ENCODE assay signal across 1 cellular context in the genomic region with DNA sequence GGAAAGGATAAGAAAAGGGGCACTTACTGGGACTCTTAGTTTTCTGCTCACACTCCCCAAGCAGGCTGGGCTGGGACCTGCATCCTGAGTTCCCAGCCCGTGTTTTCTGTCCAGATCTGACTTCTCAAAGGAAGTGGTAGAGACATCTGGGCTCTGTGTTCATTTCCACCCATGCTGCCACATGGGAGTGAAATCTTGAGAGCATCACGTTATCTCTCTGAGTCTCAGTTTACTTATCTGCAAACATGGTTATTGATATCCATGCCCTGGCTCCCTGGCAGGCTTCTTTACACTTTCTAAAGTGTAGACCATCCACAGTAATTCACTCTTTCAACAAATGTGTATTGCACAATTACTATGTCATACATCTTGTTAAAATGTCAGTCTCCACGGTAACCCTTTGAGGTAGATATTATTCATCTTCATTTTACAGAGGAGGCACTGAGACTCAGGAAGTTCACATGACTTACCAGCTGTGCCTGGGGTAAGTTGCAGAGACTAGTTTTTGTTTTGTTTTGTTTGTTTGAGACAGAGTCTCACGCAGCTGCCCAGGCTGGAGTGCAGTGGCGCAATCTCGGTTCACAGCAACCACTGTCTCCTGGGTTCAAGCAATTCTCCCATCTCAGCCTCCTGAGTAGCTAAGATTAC.
TF ChIP-seq lines count a peak whose summit lies in the region.

No MANE protein-coding gene starts in this region.

TF ChIP-seq in HEK293, 187 proteins besides CTCF, POLR2A, EP300 and RAD21 (continued from another document and continues in another):
- TF ChIP-seq ZNF518A (tag by site-specific recombination; conservative IDR thresholded peaks at IDR 0.05; ENCODE audit: low read depth) (0 out of 2 replicates have a peak, but pooled peaks have one; percentile 21), ZNF157 (tag by site-specific recombination; IDR thresholded peaks at IDR 0.05) (no peak), ZNF707 (tag by site-specific recombination; IDR thresholded peaks at IDR 0.05) (no peak), ZNF549 (tag by site-specific recombination; IDR thresholded peaks at IDR 0.05) (no peak), ZNF362 (tag by site-specific recombination; IDR thresholded peaks at IDR 0.05) (no peak), KLF9 (tag by site-specific recombination; IDR thresholded peaks at IDR 0.05; ENCODE audit: low read depth) (no peak), ZNF596 (tag by site-specific recombination; IDR thresholded peaks at IDR 0.05) (no peak), ZNF132 (tag by site-specific recombination; IDR thresholded peaks at IDR 0.05; ENCODE audit: borderline replicate concordance) (no peak), REST (tag by site-specific recombination; IDR thresholded peaks at IDR 0.05) (no peak), EGR2 (tag by site-specific recombination; IDR thresholded peaks at IDR 0.05; ENCODE audit: low read depth) (no peak), ZNF626 (tag by site-specific recombination; IDR thresholded peaks at IDR 0.05) (no peak), IKZF3 (tag by site-specific recombination; IDR thresholded peaks at IDR 0.05) (peak; percentile 48; the same call in 1 of the 2 replicates), ZBTB20 (tag by site-specific recombination; IDR thresholded peaks at IDR 0.05) (peak; percentile 82), ZNF558 (tag by site-specific recombination; IDR thresholded peaks at IDR 0.05) (0 out of 2 replicates have a peak, but pooled peaks have one; percentile 11), GLI4 (tag by site-specific recombination; IDR thresholded peaks at IDR 0.05) (no peak), ZNF335 (tag by site-specific recombination; conservative IDR thresholded peaks at IDR 0.05) (no peak), ZNF211 (tag by site-specific recombination; IDR thresholded peaks at IDR 0.05; ENCODE audit: low read depth) (no peak), ZNF560 (tag by site-specific recombination; IDR thresholded peaks at IDR 0.05; ENCODE audit: borderline replicate concordance) (no peak), ZNF37A (tag by site-specific recombination; IDR thresholded peaks at IDR 0.05) (no peak), ZBTB1 (tag by site-specific recombination; IDR thresholded peaks at IDR 0.05) (no peak), ZNF112 (tag by site-specific recombination; IDR thresholded peaks at IDR 0.05) (no peak), ZNF239 (tag by site-specific recombination; IDR thresholded peaks at IDR 0.05) (no peak), ZNF174 (tag by site-specific recombination; IDR thresholded peaks at IDR 0.05) (no peak), ZSCAN18 (tag by site-specific recombination; IDR thresholded peaks at IDR 0.05) (no peak), ZNF10 (tag by site-specific recombination; IDR thresholded peaks at IDR 0.05) (no peak), ZFP69B (tag by site-specific recombination; IDR thresholded peaks at IDR 0.05) (no peak), ZSCAN30 (tag by site-specific recombination; IDR thresholded peaks at IDR 0.05) (no peak), PRDM10 (tag by site-specific recombination; IDR thresholded peaks at IDR 0.05) (peak; percentile 66), ZNF280D (tag by site-specific recombination; IDR thresholded peaks at IDR 0.05) (no peak), ZNF404 (tag by site-specific recombination; IDR thresholded peaks at IDR 0.05) (no peak), SALL2 (tag by site-specific recombination; IDR thresholded peaks at IDR 0.05; ENCODE audit: borderline replicate concordance) (no peak), ZNF391 (tag by site-specific recombination; IDR thresholded peaks at IDR 0.05; ENCODE audit: borderline replicate concordance, low read depth) (no peak)
- TF ChIP-seq, protein P1, sequence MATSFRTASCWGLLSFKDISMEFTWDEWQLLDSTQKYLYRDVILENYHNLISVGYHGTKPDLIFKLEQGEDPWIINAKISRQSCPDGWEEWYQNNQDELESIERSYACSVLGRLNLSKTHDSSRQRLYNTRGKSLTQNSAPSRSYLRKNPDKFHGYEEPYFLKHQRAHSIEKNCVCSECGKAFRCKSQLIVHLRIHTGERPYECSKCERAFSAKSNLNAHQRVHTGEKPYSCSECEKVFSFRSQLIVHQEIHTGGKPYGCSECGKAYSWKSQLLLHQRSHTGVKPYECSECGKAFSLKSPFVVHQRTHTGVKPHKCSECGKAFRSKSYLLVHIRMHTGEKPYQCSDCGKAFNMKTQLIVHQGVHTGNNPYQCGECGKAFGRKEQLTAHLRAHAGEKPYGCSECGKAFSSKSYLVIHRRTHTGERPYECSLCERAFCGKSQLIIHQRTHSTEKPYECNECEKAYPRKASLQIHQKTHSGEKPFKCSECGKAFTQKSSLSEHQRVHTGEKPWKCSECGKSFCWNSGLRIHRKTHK (tag by site-specific recombination; IDR thresholded peaks at IDR 0.05): no peak
- TF ChIP-seq, protein P2, sequence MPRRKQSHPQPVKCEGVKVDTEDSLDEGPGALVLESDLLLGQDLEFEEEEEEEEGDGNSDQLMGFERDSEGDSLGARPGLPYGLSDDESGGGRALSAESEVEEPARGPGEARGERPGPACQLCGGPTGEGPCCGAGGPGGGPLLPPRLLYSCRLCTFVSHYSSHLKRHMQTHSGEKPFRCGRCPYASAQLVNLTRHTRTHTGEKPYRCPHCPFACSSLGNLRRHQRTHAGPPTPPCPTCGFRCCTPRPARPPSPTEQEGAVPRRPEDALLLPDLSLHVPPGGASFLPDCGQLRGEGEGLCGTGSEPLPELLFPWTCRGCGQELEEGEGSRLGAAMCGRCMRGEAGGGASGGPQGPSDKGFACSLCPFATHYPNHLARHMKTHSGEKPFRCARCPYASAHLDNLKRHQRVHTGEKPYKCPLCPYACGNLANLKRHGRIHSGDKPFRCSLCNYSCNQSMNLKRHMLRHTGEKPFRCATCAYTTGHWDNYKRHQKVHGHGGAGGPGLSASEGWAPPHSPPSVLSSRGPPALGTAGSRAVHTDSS (tag by site-specific recombination; IDR thresholded peaks at IDR 0.05): no peak
